ENCODE assay signal across 26 cellular contexts in genomic region chr20:63933646-63934045, GRCh38.
"Had no signal": no experiment of that assay in that cellular context is flagged by ENCODE, and none has a peak within 500 bp of the region (broad histone marks: within the 10 kb centered on the region; RNA-seq: fewer than 3 reads in every experiment).

No MANE protein-coding gene starts in this region.

- H2AFZ ChIP-seq: hepatocyte had no signal

- DNase-seq: activated CD4-positive, alpha-beta memory T cell treated with anti-CD3 and anti-CD28 coated beads, Interleukin-2, amount 10 ng/mL, durations not matched to agents 7 days and 5 days; activated CD4-positive, alpha-beta T cell treated with anti-CD3 and anti-CD28 coated beads for 1 hour; activated CD4-positive, alpha-beta T cell treated with anti-CD3 and anti-CD28 coated beads, Interleukin-2, amount 10 ng/mL, durations not matched to agents 7 days and 5 days; activated gamma-delta T cell treated with Interleukin-2 at 50 U/mL for 16 hours; activated naive CD4-positive, alpha-beta T cell treated with anti-CD3 and anti-CD28 coated beads, Interleukin-2, amount 50 U/mL, for 16 hours; activated T-cell treated with anti-CD3 and anti-CD28 coated beads, Interleukin-2, amount 50 U/mL, for 4 hours; amniotic stem cell; brain microvascular endothelial cell; central memory CD4-positive, alpha-beta T cell; esophagus squamous epithelium; immature natural killer cell; pancreas; stimulated activated CD4-positive, alpha-beta T cell treated with anti-CD3 and anti-CD28 coated beads, Interleukin-4, amount 100 ng/mL, for 24 hours; T-helper 2 cell; trophoblast cell had no signal

- H3K27me3 Mint-ChIP-seq: activated CD4-positive, alpha-beta memory T cell treated with anti-CD3 and anti-CD28 coated beads, Interleukin-2, amount 10 ng/mL, durations not matched to agents 7 days and 5 days; activated CD4-positive, alpha-beta T cell treated with anti-CD3 and anti-CD28 coated beads, Interleukin-2, amount 10 ng/mL, durations not matched to agents 7 days and 5 days; activated T-helper 17 cell treated with anti-CD3 and anti-CD28 coated beads, Interleukin-2, amount 50 U/mL, for 72 hours; dendritic cell treated with granulocyte-macrophage colony-stimulating factor and Interleukin-4, amounts not matched to agents 40 ng/mL and 50 ng/mL, for 4 days; stimulated activated naive CD8-positive, alpha-beta T cell treated with anti-CD3 and anti-CD28 coated beads, Interleukin-15, Interleukin-2, amounts not matched to agents 100 ng/mL and 50 ng/mL, for 24 hours had no signal

- H3K9me3 Mint-ChIP-seq: activated CD4-positive, alpha-beta memory T cell treated with anti-CD3 and anti-CD28 coated beads, Interleukin-2, amount 10 ng/mL, durations not matched to agents 7 days and 5 days; activated CD4-positive, alpha-beta T cell treated with anti-CD3 and anti-CD28 coated beads, Interleukin-2, amount 10 ng/mL, durations not matched to agents 7 days and 5 days; activated T-cell treated with anti-CD3 and anti-CD28 coated beads, Interleukin-2, amount 50 U/mL, for 4 hours; activated T-helper 17 cell treated with anti-CD3 and anti-CD28 coated beads, Interleukin-2, amount 50 U/mL, for 72 hours; dendritic cell treated with granulocyte-macrophage colony-stimulating factor and Interleukin-4, amounts not matched to agents 40 ng/mL and 50 ng/mL, for 4 days; immature natural killer cell; nephron; stimulated activated effector memory CD8-positive, alpha-beta T cell treated with anti-CD3 and anti-CD28 coated beads, Interleukin-12 subunit alpha, Interleukin-12 subunit beta, amount 100 ng/mL, for 72 hours; stimulated activated naive CD8-positive, alpha-beta T cell treated with anti-CD3 and anti-CD28 coated beads, Interleukin-15, Interleukin-2, amounts not matched to agents 100 ng/mL and 50 ng/mL, for 24 hours had no signal

- H3K4me1 ChIP-seq: pancreas, prostate gland had no signal

- H3K27ac ChIP-seq: brain microvascular endothelial cell, epithelial cell of prostate, esophagus squamous epithelium, hepatocyte, pancreas, prostate gland, skin epidermis, thoracic aorta had no signal

- ATAC-seq: activated T-cell treated with anti-CD3 and anti-CD28 coated beads, Interleukin-2, amount 50 U/mL, for 4 hours; activated T-helper 17 cell treated with anti-CD3 and anti-CD28 coated beads, Interleukin-2, amount 50 U/mL, for 72 hours; stimulated activated effector memory CD8-positive, alpha-beta T cell treated with anti-CD3 and anti-CD28 coated beads, Interleukin-12 subunit alpha, Interleukin-12 subunit beta, amount 100 ng/mL, for 72 hours had no signal

- H3K27me3 ChIP-seq: brain microvascular endothelial cell, esophagus squamous epithelium, hepatocyte, pancreas had no signal

- H3K27ac Mint-ChIP-seq: activated CD4-positive, alpha-beta memory T cell treated with anti-CD3 and anti-CD28 coated beads, Interleukin-2, amount 10 ng/mL, durations not matched to agents 7 days and 5 days; activated CD4-positive, alpha-beta T cell treated with anti-CD3 and anti-CD28 coated beads, Interleukin-2, amount 10 ng/mL, durations not matched to agents 7 days and 5 days; activated T-helper 17 cell treated with anti-CD3 and anti-CD28 coated beads, Interleukin-2, amount 50 U/mL, for 72 hours; immature natural killer cell; nephron; stimulated activated naive CD8-positive, alpha-beta T cell treated with anti-CD3 and anti-CD28 coated beads, Interleukin-15, Interleukin-2, amounts not matched to agents 100 ng/mL and 50 ng/mL, for 24 hours had no signal

- H3K4me3 Mint-ChIP-seq: activated CD4-positive, alpha-beta memory T cell treated with anti-CD3 and anti-CD28 coated beads, Interleukin-2, amount 10 ng/mL, durations not matched to agents 7 days and 5 days; activated CD4-positive, alpha-beta T cell treated with anti-CD3 and anti-CD28 coated beads, Interleukin-2, amount 10 ng/mL, durations not matched to agents 7 days and 5 days; activated T-cell treated with anti-CD3 and anti-CD28 coated beads, Interleukin-2, amount 50 U/mL, for 4 hours; activated T-helper 17 cell treated with anti-CD3 and anti-CD28 coated beads, Interleukin-2, amount 50 U/mL, for 72 hours; dendritic cell treated with granulocyte-macrophage colony-stimulating factor and Interleukin-4, amounts not matched to agents 40 ng/mL and 50 ng/mL, for 4 days; immature natural killer cell; nephron; stimulated activated effector memory CD8-positive, alpha-beta T cell treated with anti-CD3 and anti-CD28 coated beads, Interleukin-12 subunit alpha, Interleukin-12 subunit beta, amount 100 ng/mL, for 72 hours; stimulated activated naive CD8-positive, alpha-beta T cell treated with anti-CD3 and anti-CD28 coated beads, Interleukin-15, Interleukin-2, amounts not matched to agents 100 ng/mL and 50 ng/mL, for 24 hours had no signal

- H3K4me1 Mint-ChIP-seq: activated T-helper 17 cell treated with anti-CD3 and anti-CD28 coated beads, Interleukin-2, amount 50 U/mL, for 72 hours had no signal

- H3K9me3 ChIP-seq: esophagus squamous epithelium, pancreas, prostate gland, thoracic aorta had no signal

- H3K4me2 ChIP-seq: hepatocyte had no signal

- H3K4me3 ChIP-seq: esophagus squamous epithelium, hepatocyte, lung, pancreas, prostate gland, skin epidermis, thoracic aorta had no signal
